Comparison of ENCODE assay signal across 8 cellular contexts in the genomic region with DNA sequence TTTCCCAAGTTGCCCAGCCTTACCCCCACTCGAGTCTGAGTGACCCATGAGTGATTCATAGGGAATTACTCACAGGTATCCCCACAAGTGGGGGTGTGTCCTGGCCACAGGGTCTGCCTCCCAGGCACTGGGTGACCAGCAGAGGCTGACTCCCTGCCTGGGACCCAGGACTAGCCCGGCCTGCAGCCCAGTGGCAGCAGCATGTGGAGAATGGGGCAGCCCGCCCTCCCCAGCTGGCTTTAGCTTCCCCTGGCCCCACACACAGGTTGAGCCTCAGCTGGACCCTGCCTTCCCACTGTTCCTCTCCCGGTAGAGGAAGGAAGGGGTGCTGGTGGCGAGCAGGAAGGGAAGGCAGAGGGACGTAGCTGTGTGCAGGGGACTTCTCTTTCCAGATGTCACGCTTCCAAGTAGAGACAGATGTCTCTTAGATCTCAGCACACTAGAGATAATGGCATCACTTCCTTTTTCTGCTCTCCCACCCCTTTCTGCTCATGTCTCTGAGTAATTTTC. TPM values are rescaled to one million over a fixed set of nuclear protein-coding genes. Genes with fewer than 3 reads are reported as not detected.
DNase-seq lines count a peak whose midpoint lies in the region; ATAC-seq, FAIRE-seq and TF ChIP-seq lines count a peak whose summit lies in the region.

No MANE protein-coding gene starts in this region.

- peak overlapping the region; percentile 10 for H3K27ac Mint-ChIP-seq in activated T-helper 2 cell treated with anti-CD3 and anti-CD28 coated beads, Interferon-gamma antibody, Interleukin-2, Interleukin-4, amounts not matched to agents 10 μg/mL and 5 μg/mL and 100 μg/mL, durations not matched to agents 14 hours and 24 hours and 36 hours
- peak overlapping the region in 1 of 9 donors; percentile 11 for H3K27ac Mint-ChIP-seq in naive thymus-derived CD4-positive, alpha-beta T cell
- no peak overlapping the region for H3K27ac Mint-ChIP-seq in activated CD8-positive, alpha-beta T cell treated with anti-CD3 and anti-CD28 coated beads, Interleukin-2, amount 10 ng/mL, durations not matched to agents 7 days and 5 days

- no peaks in the 10 kb centered on the region for H3K79me2 ChIP-seq in DND-41 (ENCODE audit: insufficient read depth, low read length)

- in situ Hi-C loops in brain microvascular endothelial cell (cut with HindIII; ENCODE audit: low pct_ligation_motif_present, low sequenced_read_pairs) = no loop called here

- no peaks in the 10 kb centered on the region for H3K27me3 Mint-ChIP-seq in activated T-helper 2 cell treated with anti-CD3 and anti-CD28 coated beads, Interferon-gamma antibody, Interleukin-2, Interleukin-4, amounts not matched to agents 10 μg/mL and 5 μg/mL and 100 μg/mL, durations not matched to agents 14 hours and 24 hours and 36 hours (ENCODE audit: low read depth)
- no peaks in the 10 kb centered on the region for H3K27me3 Mint-ChIP-seq in naive thymus-derived CD4-positive, alpha-beta T cell
- no peaks in the 10 kb centered on the region for H3K27me3 Mint-ChIP-seq in activated CD8-positive, alpha-beta T cell treated with anti-CD3 and anti-CD28 coated beads, Interleukin-2, amount 10 ng/mL, durations not matched to agents 7 days and 5 days (ENCODE audit: low read depth)

- peaks cover 16% of the 10 kb centered on the region for H3K4me1 Mint-ChIP-seq in activated T-helper 2 cell treated with anti-CD3 and anti-CD28 coated beads, Interferon-gamma antibody, Interleukin-2, Interleukin-4, amounts not matched to agents 10 μg/mL and 5 μg/mL and 100 μg/mL, durations not matched to agents 14 hours and 24 hours and 36 hours (ENCODE audit: low read depth)
- peaks cover 16 to 28% (median 22%) of the 10 kb centered on the region in 7 donors for H3K4me1 Mint-ChIP-seq in naive thymus-derived CD4-positive, alpha-beta T cell
- H3K4me1 Mint-ChIP-seq in activated CD8-positive, alpha-beta T cell treated with anti-CD3 and anti-CD28 coated beads, Interleukin-2, amount 10 ng/mL, durations not matched to agents 7 days and 5 days (ENCODE audit: low read depth) = peaks cover 4% of the 10 kb centered on the region

- TF ChIP-seq CTCF in DND-41 (IDR thresholded peaks at IDR 0.05; ENCODE audit: borderline replicate concordance, extremely low read depth, low read length, poor library complexity, severe bottlenecking) (no peak), D721Med (IDR thresholded peaks at IDR 0.05; ENCODE audit: insufficient read depth, missing control alignments) (no peak), brain microvascular endothelial cell (IDR thresholded peaks at IDR 0.05; ENCODE audit: low read depth, low read length, missing control alignments) (no peak)

- CTCF ChIA-PET in naive thymus-derived CD4-positive, alpha-beta T cell (lab: Charles Lee) = no interaction called here
- CTCF ChIA-PET in activated CD8-positive, alpha-beta T cell treated with anti-CD3 and anti-CD28 coated beads, Interleukin-2, amount 10 ng/mL, durations not matched to agents 7 days and 5 days (lab: Charles Lee) = no interaction called here

- no peaks in the 10 kb centered on the region for H3K9me3 ChIP-seq in DND-41 (ENCODE audit: insufficient read depth, low read length, severe bottlenecking)
- no peaks in the 10 kb centered on the region for H3K9me3 ChIP-seq in KOPT-K1 (ENCODE audit: insufficient read depth, low read length, poor library complexity, severe bottlenecking)
- H3K9me3 ChIP-seq in naive thymus-derived CD4-positive, alpha-beta T cell (ENCODE audit: control insufficient read depth in 2 of 3, low read length in 3 of 3) = no peaks in the 10 kb centered on the region

- FAIRE-seq in D721Med (lab: Jason Lieb, UNC) = no peak

- H3K27ac ChIP-seq in DND-41 (ENCODE audit: low read length) = no peak overlapping the region
- peak overlapping the region; percentile 44 for H3K27ac ChIP-seq in KOPT-K1 (ENCODE audit: low read depth, low read length, poor library complexity, severe bottlenecking)
- H3K27ac ChIP-seq in naive thymus-derived CD4-positive, alpha-beta T cell (ENCODE audit: low read depth, low read length) = no peak overlapping the region
- no peak overlapping the region for H3K27ac ChIP-seq in brain microvascular endothelial cell

- peaks cover 9% of the 10 kb centered on the region for H3K9me3 Mint-ChIP-seq in activated T-helper 2 cell treated with anti-CD3 and anti-CD28 coated beads, Interferon-gamma antibody, Interleukin-2, Interleukin-4, amounts not matched to agents 10 μg/mL and 5 μg/mL and 100 μg/mL, durations not matched to agents 14 hours and 24 hours and 36 hours
- H3K9me3 Mint-ChIP-seq in naive thymus-derived CD4-positive, alpha-beta T cell = peaks cover 0 to 7% (median 0%) of the 10 kb centered on the region in 11 donors
- H3K9me3 Mint-ChIP-seq in activated CD8-positive, alpha-beta T cell treated with anti-CD3 and anti-CD28 coated beads, Interleukin-2, amount 10 ng/mL, durations not matched to agents 7 days and 5 days (ENCODE audit: insufficient read depth) = no peaks in the 10 kb centered on the region

- DNase-seq in DND-41 (no peak), D721Med (ENCODE audit: insufficient read length, low spot score) (no peak), brain microvascular endothelial cell (no peak), NCI-H345 (lab: John Stamatoyannopoulos, UW) (no peak)
- DNase-seq in activated T-helper 2 cell treated with anti-CD3 and anti-CD28 coated beads, Interferon-gamma antibody, Interleukin-2, Interleukin-4, amounts not matched to agents 10 μg/mL and 5 μg/mL and 100 μg/mL, durations not matched to agents 14 hours and 24 hours and 36 hours (ENCODE audit: low spot score) = no peak
- DNase-seq in naive thymus-derived CD4-positive, alpha-beta T cell = no peak
- no peak for DNase-seq in activated CD8-positive, alpha-beta T cell treated with anti-CD3 and anti-CD28 coated beads, Interleukin-2, amount 10 ng/mL, durations not matched to agents 7 days and 5 days

- no peaks in the 10 kb centered on the region for H3K4me1 ChIP-seq in DND-41 (ENCODE audit: insufficient read depth, low read length)
- no peaks in the 10 kb centered on the region for H3K4me1 ChIP-seq in naive thymus-derived CD4-positive, alpha-beta T cell (ENCODE audit: control insufficient read depth in 2 of 2, insufficient read depth in 2 of 2, low read length in 2 of 2)

- intact Hi-C loops in activated T-helper 2 cell treated with anti-CD3 and anti-CD28 coated beads, Interferon-gamma antibody, Interleukin-2, Interleukin-4, amounts not matched to agents 10 μg/mL and 5 μg/mL and 100 μg/mL, durations not matched to agents 14 hours and 24 hours and 36 hours (cut with micrococcal nuclease) = no loop called here
- intact Hi-C loops in naive thymus-derived CD4-positive, alpha-beta T cell (cut with micrococcal nuclease) = no loop called here

- H3K36me3 ChIP-seq in DND-41 (ENCODE audit: insufficient read depth, low read length) (no peaks in the 10 kb centered on the region), KOPT-K1 (ENCODE audit: insufficient read depth, low read length) (no peaks in the 10 kb centered on the region), brain microvascular endothelial cell (replicated peaks) (no peaks in the 10 kb centered on the region)
- no peaks in the 10 kb centered on the region for H3K36me3 ChIP-seq in naive thymus-derived CD4-positive, alpha-beta T cell (ENCODE audit: control insufficient read depth in 2 of 3, insufficient read depth in 3 of 3, low read length in 3 of 3)

- no peak overlapping the region for H3K9ac ChIP-seq in DND-41 (ENCODE audit: low read depth, low read length)

- H3K4me2 ChIP-seq in DND-41 (ENCODE audit: insufficient read depth, low read length) = no peak overlapping the region

- no peaks in the 10 kb centered on the region for H3K27me3 ChIP-seq in DND-41 (ENCODE audit: insufficient read depth, low read length, poor library complexity)
- no peaks in the 10 kb centered on the region for H3K27me3 ChIP-seq in naive thymus-derived CD4-positive, alpha-beta T cell (ENCODE audit: control insufficient read depth in 2 of 2, insufficient read depth in 2 of 2, low read length in 2 of 2)
- no peaks in the 10 kb centered on the region for H3K27me3 ChIP-seq in brain microvascular endothelial cell (replicated peaks)

- H2AFZ ChIP-seq in DND-41 (ENCODE audit: low read depth, low read length) = no peak overlapping the region

- H3K4me3 Mint-ChIP-seq in activated T-helper 2 cell treated with anti-CD3 and anti-CD28 coated beads, Interferon-gamma antibody, Interleukin-2, Interleukin-4, amounts not matched to agents 10 μg/mL and 5 μg/mL and 100 μg/mL, durations not matched to agents 14 hours and 24 hours and 36 hours (ENCODE audit: low read depth) = no peak overlapping the region
- no peak overlapping the region for H3K4me3 Mint-ChIP-seq in naive thymus-derived CD4-positive, alpha-beta T cell
- H3K4me3 Mint-ChIP-seq in activated CD8-positive, alpha-beta T cell treated with anti-CD3 and anti-CD28 coated beads, Interleukin-2, amount 10 ng/mL, durations not matched to agents 7 days and 5 days = no peak overlapping the region

- peaks cover 33% of the 10 kb centered on the region for H3K36me3 Mint-ChIP-seq in activated T-helper 2 cell treated with anti-CD3 and anti-CD28 coated beads, Interferon-gamma antibody, Interleukin-2, Interleukin-4, amounts not matched to agents 10 μg/mL and 5 μg/mL and 100 μg/mL, durations not matched to agents 14 hours and 24 hours and 36 hours (ENCODE audit: low read depth)
- H3K36me3 Mint-ChIP-seq in naive thymus-derived CD4-positive, alpha-beta T cell = peaks cover 0 to 5% (median 0%) of the 10 kb centered on the region in 5 donors
- no peaks in the 10 kb centered on the region for H3K36me3 Mint-ChIP-seq in activated CD8-positive, alpha-beta T cell treated with anti-CD3 and anti-CD28 coated beads, Interleukin-2, amount 10 ng/mL, durations not matched to agents 7 days and 5 days (ENCODE audit: low read depth)

- H4K20me1 ChIP-seq in DND-41 (ENCODE audit: insufficient read depth, low read length) = no peaks in the 10 kb centered on the region

- POLR2A ChIA-PET in naive thymus-derived CD4-positive, alpha-beta T cell (lab: Charles Lee) = no interaction called here
- POLR2A ChIA-PET in activated CD8-positive, alpha-beta T cell treated with anti-CD3 and anti-CD28 coated beads, Interleukin-2, amount 10 ng/mL, durations not matched to agents 7 days and 5 days (lab: Charles Lee) = no interaction called here

- ATAC-seq in DND-41 (ENCODE audit: insufficient read depth, low read depth) = peak; percentile 62; the same call in 2 of the 3 replicates
- ATAC-seq in naive thymus-derived CD4-positive, alpha-beta T cell = peak; percentile 77
- ATAC-seq in activated CD8-positive, alpha-beta T cell treated with anti-CD3 and anti-CD28 coated beads, Interleukin-2, amount 10 ng/mL, durations not matched to agents 7 days and 5 days = no peak

- H3K4me3 ChIP-seq in DND-41 (ENCODE audit: low read depth in 1 of 2, low read length in 2 of 2) (no peak overlapping the region), brain microvascular endothelial cell (ENCODE audit: low read depth, low read length) (no peak overlapping the region)
- no peak overlapping the region for H3K4me3 ChIP-seq in naive thymus-derived CD4-positive, alpha-beta T cell (ENCODE audit: low read length)

RNA-seq across cellular contexts. Expression of a gene that starts 51.4 kb away (rescaled TPM):
- 53.4 and 53.5 TPM in 2 replicates for total RNA-seq in activated T-helper 2 cell treated with anti-CD3 and anti-CD28 coated beads, Interferon-gamma antibody, Interleukin-2, Interleukin-4, amounts not matched to agents 10 μg/mL and 5 μg/mL and 100 μg/mL, durations not matched to agents 14 hours and 24 hours and 36 hours
- 10 to 100 TPM in 3 of 5 experiments, 1 to 10 TPM in 2; 6.2 to 51.1 (median 16.9) TPM for total RNA-seq in naive thymus-derived CD4-positive, alpha-beta T cell
- 1 to 10 TPM; 2.9 to 3.4 TPM for polyA plus RNA-seq in naive thymus-derived CD4-positive, alpha-beta T cell
- total RNA-seq in activated CD8-positive, alpha-beta T cell treated with anti-CD3 and anti-CD28 coated beads, Interleukin-2, amount 10 ng/mL, durations not matched to agents 7 days and 5 days = 10 to 100 TPM; 32.7 to 34.6 TPM
